In the genomic region with DNA sequence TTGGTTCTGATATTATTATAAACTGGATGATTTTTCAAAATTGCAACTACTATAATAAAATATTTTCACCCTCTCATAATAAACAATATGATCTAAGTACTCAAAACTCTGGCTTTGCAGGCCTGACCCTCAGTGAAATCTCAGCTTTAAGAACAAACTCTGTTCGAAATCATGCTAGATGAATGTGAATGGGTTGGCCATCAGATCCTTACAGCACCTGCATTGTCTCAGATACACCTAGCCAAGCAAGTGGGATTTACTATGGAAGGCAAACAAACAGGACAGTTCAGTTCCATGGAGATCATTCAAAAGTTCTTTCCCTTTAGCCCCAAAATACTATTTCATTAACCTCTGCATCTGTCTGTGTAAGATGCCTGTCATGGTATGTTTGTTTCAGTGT, we compare ENCODE assay signal across 33 cellular contexts. TPM values are rescaled to one million over a fixed set of nuclear protein-coding genes. Genes with fewer than 3 reads are reported as not detected.
"Had no signal": no experiment of that assay in that cellular context is flagged by ENCODE, and none has a peak within 500 bp of the region (broad histone marks: within the 10 kb centered on the region; RNA-seq: fewer than 3 reads in every experiment).

No MANE protein-coding gene starts in this region.

- H3K4me1 ChIP-seq: breast epithelium had no signal

- H3K27ac ChIP-seq: breast epithelium, Peyer's patch, RWPE1, SJCRH30 had no signal

- H3K9me3 Mint-ChIP-seq: activated T-cell treated with anti-CD3 and anti-CD28 coated beads, Interleukin-2, amount 50 U/mL, for 24 hours; activated T-helper 1 cell treated with anti-CD3 and anti-CD28 coated beads, Interleukin-12 subunit alpha, Interleukin-12 subunit beta, Interleukin-2, Interleukin-4 antibody, amounts not matched to agents 30 ng/mL and 10 ng/mL and 1 ng/mL, durations not matched to agents 14 hours and 24 hours and 36 hours; T-helper 2 cell treated with Interferon-gamma antibody and Interleukin-4, amounts not matched to agents 5 μg/mL and 100 μg/mL, for 36 hours had no signal

- H3K9me3 ChIP-seq: breast epithelium, SJCRH30, SK-N-SH had no signal

- H3K27me3 ChIP-seq: breast epithelium, Peyer's patch, SJCRH30 had no signal

- H3K27ac Mint-ChIP-seq: activated CD8-positive, alpha-beta T cell treated with anti-CD3 and anti-CD28 coated beads, Interleukin-2, amount 10 ng/mL, durations not matched to agents 7 days and 5 days; activated naive CD4-positive, alpha-beta T cell treated with anti-CD3 and anti-CD28 coated beads, Interleukin-2, amount 50 U/mL, for 24 hours; activated T-cell treated with anti-CD3 and anti-CD28 coated beads, Interleukin-2, amount 50 U/mL, for 24 hours; activated T-helper 1 cell treated with anti-CD3 and anti-CD28 coated beads, Interleukin-12 subunit alpha, Interleukin-12 subunit beta, Interleukin-2, Interleukin-4 antibody, amounts not matched to agents 30 ng/mL and 10 ng/mL and 1 ng/mL, durations not matched to agents 14 hours and 24 hours and 36 hours; T-helper 2 cell treated with Interferon-gamma antibody and Interleukin-4, amounts not matched to agents 5 μg/mL and 100 μg/mL, for 36 hours had no signal

- H3K9ac ChIP-seq: SK-N-SH had no signal

- H3K4me3 Mint-ChIP-seq: activated CD8-positive, alpha-beta T cell treated with anti-CD3 and anti-CD28 coated beads, Interleukin-2, amount 10 ng/mL, durations not matched to agents 7 days and 5 days; activated naive CD4-positive, alpha-beta T cell treated with anti-CD3 and anti-CD28 coated beads, Interleukin-2, amount 50 U/mL, for 24 hours; activated T-cell treated with anti-CD3 and anti-CD28 coated beads, Interleukin-2, amount 50 U/mL, for 24 hours; activated T-helper 1 cell treated with anti-CD3 and anti-CD28 coated beads, Interleukin-12 subunit alpha, Interleukin-12 subunit beta, Interleukin-2, Interleukin-4 antibody, amounts not matched to agents 30 ng/mL and 10 ng/mL and 1 ng/mL, durations not matched to agents 14 hours and 24 hours and 36 hours; T-helper 2 cell treated with Interferon-gamma antibody and Interleukin-4, amounts not matched to agents 5 μg/mL and 100 μg/mL, for 36 hours had no signal

- DNase-seq: activated CD4-positive, alpha-beta T cell treated with anti-CD3 and anti-CD28 coated beads for 48 hours; activated CD4-positive, alpha-beta T cell treated with anti-CD3 and anti-CD28 coated beads, Interleukin-2, amount 50 U/mL, for 4 hours; activated CD4-positive, CD25-positive, alpha-beta regulatory T cell treated with anti-CD3 and anti-CD28 coated beads, Interleukin-2, amount 50 U/mL, for 72 hours; activated CD8-positive, alpha-beta memory T cell treated with anti-CD3 and anti-CD28 coated beads, Interleukin-2, amount 50 U/mL, for 48 hours; activated CD8-positive, alpha-beta T cell treated with anti-CD3 and anti-CD28 coated beads, Interleukin-2, amount 10 ng/mL, durations not matched to agents 7 days and 5 days; activated effector memory CD4-positive, alpha-beta T cell treated with Interleukin-2 at 50 U/mL for 16 hours; activated naive CD4-positive, alpha-beta T cell; activated T-cell treated with anti-CD3 and anti-CD28 coated beads, Interleukin-2, amount 50 U/mL, for 24 hours; aorta; caudate nucleus; Karpas-422; MM.1S; NCI-H1105 treated with DMSO at 0.1 percent for 48 hours; NCI-H1436 treated with DMSO at 0.1 percent for 48 hours; NCI-H187; NCI-H2081; NCI-H2171; NCI-H2227 treated with DMSO at 0.1 percent for 48 hours; NCI-H446 treated with DMSO at 0.1 percent for 48 hours; NCI-H524 treated with DMSO at 0.1 percent for 48 hours; NCI-H774; NK-92 treated with Interleukin-12 subunit alpha and Interleukin-12 subunit beta, amount 100 ng/mL, for 24 hours; Peyer's patch; Right ventricle myocardium superior; SK-N-SH had no signal

- H3K4me3 ChIP-seq: breast epithelium, K562, Peyer's patch, SJCRH30 had no signal

- H3K4me2 ChIP-seq: SK-N-SH had no signal

- ATAC-seq: activated CD8-positive, alpha-beta T cell treated with anti-CD3 and anti-CD28 coated beads, Interleukin-2, amount 10 ng/mL, durations not matched to agents 7 days and 5 days had no signal

- H3K36me3 ChIP-seq: breast epithelium, Peyer's patch, SJCRH30 had no signal

- H3K4me1 Mint-ChIP-seq: activated naive CD4-positive, alpha-beta T cell treated with anti-CD3 and anti-CD28 coated beads, Interleukin-2, amount 50 U/mL, for 24 hours had no signal

- H3K27me3 Mint-ChIP-seq: activated naive CD4-positive, alpha-beta T cell treated with anti-CD3 and anti-CD28 coated beads, Interleukin-2, amount 50 U/mL, for 24 hours had no signal

RNA-seq across cellular contexts. Expression of a gene that starts 44.8 kb away (rescaled TPM):
- total RNA-seq: activated CD8-positive, alpha-beta T cell treated with anti-CD3 and anti-CD28 coated beads, Interleukin-2, amount 10 ng/mL, durations not matched to agents 7 days and 5 days; activated T-helper 1 cell treated with anti-CD3 and anti-CD28 coated beads, Interleukin-12 subunit alpha, Interleukin-12 subunit beta, Interleukin-2, Interleukin-4 antibody, amounts not matched to agents 30 ng/mL and 10 ng/mL and 1 ng/mL, durations not matched to agents 14 hours and 24 hours and 36 hours; K562; Peyer's patch; T-helper 1 cell treated with Interleukin-12 subunit alpha and Interleukin-12 subunit beta and Interleukin-4 antibody, amounts not matched to agents 30 ng/mL and 1 ng/mL, for 36 hours had no signal

RNA-seq across cellular contexts. Expression of a gene that starts 48.5 kb away (rescaled TPM):
- total RNA-seq: aorta had no signal
